10 cellular contexts compared by ENCODE assay signal in genomic region chr14:61749264-61749663, GRCh38. TPM values are rescaled to one million over a fixed set of nuclear protein-coding genes. Genes with fewer than 3 reads are reported as not detected.
DNase-seq lines count a peak whose midpoint lies in the region; ATAC-seq and TF ChIP-seq lines count a peak whose summit lies in the region.
"Had no signal": no experiment of that assay in that cellular context is flagged by ENCODE, and none has a peak within 500 bp of the region (broad histone marks: within the 10 kb centered on the region; RNA-seq: fewer than 3 reads in every experiment).

No MANE protein-coding gene starts in this region.

- peak overlapping the region; percentile 27 for H3K4me3 ChIP-seq in epithelial cell of proximal tubule (ENCODE audit: low read depth, low read length)

- peak overlapping the region in 1 of 2 donors; percentile 87 for H3K4me3 Mint-ChIP-seq in activated T-cell treated with anti-CD3 and anti-CD28 coated beads, Interleukin-2, amount 50 U/mL, for 72 hours
- no peak overlapping the region for H3K4me3 Mint-ChIP-seq in activated T-cell treated with anti-CD3 and anti-CD28 coated beads, Interleukin-2, amount 50 U/mL, for 4 hours
- H3K4me3 Mint-ChIP-seq: CD8-positive, alpha-beta T cell had no signal

- DNase-seq in activated T-cell treated with anti-CD3 and anti-CD28 coated beads, Interleukin-2, amount 50 U/mL, for 72 hours: no peak
- no peak for DNase-seq in activated T-cell treated with anti-CD3 and anti-CD28 coated beads, Interleukin-2, amount 50 U/mL, for 4 hours
- DNase-seq in OCI-M1 (lab: John Stamatoyannopoulos, UW) (peak; percentile 31), epithelial cell of proximal tubule (ENCODE audit: low read depth) (no peak), stromal cell of bone marrow (ENCODE audit: low read depth) (peak; percentile 50), GM20000 (ENCODE audit: low spot score) (no peak), GM19238 (ENCODE audit: insufficient read length, low spot score) (no peak)
- DNase-seq: CD8-positive, alpha-beta T cell had no signal

- TF ChIP-seq CTCF in epithelial cell of proximal tubule (conservative IDR thresholded peaks at IDR 0.05; ENCODE audit: low read depth, low read length) (no peak), GM20000 (IDR thresholded peaks at IDR 0.05; ENCODE audit: extremely low read depth, missing control alignments) (no peak)

- peaks cover 34% of the 10 kb centered on the region for H3K4me1 Mint-ChIP-seq in activated T-cell treated with anti-CD3 and anti-CD28 coated beads, Interleukin-2, amount 50 U/mL, for 72 hours (ENCODE audit: low read depth)
- peaks cover 12% of the 10 kb centered on the region for H3K4me1 Mint-ChIP-seq in activated T-cell treated with anti-CD3 and anti-CD28 coated beads, Interleukin-2, amount 50 U/mL, for 4 hours (ENCODE audit: low read depth)

- peaks cover 8 to 24% of the 10 kb centered on the region in 2 donors for H3K36me3 Mint-ChIP-seq in activated T-cell treated with anti-CD3 and anti-CD28 coated beads, Interleukin-2, amount 50 U/mL, for 72 hours (ENCODE audit: insufficient read depth in 2 of 2)
- H3K36me3 Mint-ChIP-seq in activated T-cell treated with anti-CD3 and anti-CD28 coated beads, Interleukin-2, amount 50 U/mL, for 4 hours (ENCODE audit: insufficient read depth): peaks cover 22% of the 10 kb centered on the region

- no peak for ATAC-seq in activated T-cell treated with anti-CD3 and anti-CD28 coated beads, Interleukin-2, amount 50 U/mL, for 72 hours (replicated peaks in 1 of 2)
- no peak for ATAC-seq in activated T-cell treated with anti-CD3 and anti-CD28 coated beads, Interleukin-2, amount 50 U/mL, for 4 hours
- ATAC-seq in GM19324 (IDR thresholded peaks at IDR 0.05; ENCODE audit: low FRiP score, unreplicated experiment): no peak
- ATAC-seq: CD8-positive, alpha-beta T cell had no signal

- no peaks in the 10 kb centered on the region for H3K27me3 Mint-ChIP-seq in activated T-cell treated with anti-CD3 and anti-CD28 coated beads, Interleukin-2, amount 50 U/mL, for 72 hours (ENCODE audit: low read depth)
- H3K27me3 Mint-ChIP-seq in activated T-cell treated with anti-CD3 and anti-CD28 coated beads, Interleukin-2, amount 50 U/mL, for 4 hours (ENCODE audit: low read depth): no peaks in the 10 kb centered on the region

- no peaks in the 10 kb centered on the region for H3K9me3 Mint-ChIP-seq in activated T-cell treated with anti-CD3 and anti-CD28 coated beads, Interleukin-2, amount 50 U/mL, for 72 hours
- no peaks in the 10 kb centered on the region for H3K9me3 Mint-ChIP-seq in activated T-cell treated with anti-CD3 and anti-CD28 coated beads, Interleukin-2, amount 50 U/mL, for 4 hours
- H3K9me3 Mint-ChIP-seq: CD8-positive, alpha-beta T cell; nephron had no signal

- peak overlapping the region; percentile 91 for H3K27ac Mint-ChIP-seq in activated T-cell treated with anti-CD3 and anti-CD28 coated beads, Interleukin-2, amount 50 U/mL, for 72 hours
- H3K27ac Mint-ChIP-seq: nephron had no signal

RNA-seq across cellular contexts. Expression of gene SNAPC1, which starts 13.0 kb away (rescaled TPM):
- total RNA-seq in activated T-cell treated with anti-CD3 and anti-CD28 coated beads, Interleukin-2, amount 50 U/mL, for 72 hours: 1 to 10 TPM; 7.2 to 7.8 TPM
- 10 to 100 TPM; 10.2 to 13.0 (median 11.0) TPM for total RNA-seq in activated T-cell treated with anti-CD3 and anti-CD28 coated beads, Interleukin-2, amount 50 U/mL, for 4 hours
- 26.4 and 30.6 TPM in 2 replicates for total RNA-seq in epithelial cell of proximal tubule

RNA-seq across cellular contexts. Expression of gene HIF1A, which starts 54.0 kb away (rescaled TPM):
- total RNA-seq in activated T-cell treated with anti-CD3 and anti-CD28 coated beads, Interleukin-2, amount 50 U/mL, for 72 hours: 100 to 1,000 TPM; 283 to 343 TPM
- 100 to 1,000 TPM; 252 to 294 (median 274) TPM for total RNA-seq in activated T-cell treated with anti-CD3 and anti-CD28 coated beads, Interleukin-2, amount 50 U/mL, for 4 hours
- 268 and 338 TPM in 2 replicates for total RNA-seq in epithelial cell of proximal tubule

Comparison
In these comparisons a context has a peak if more than half of its experiments do, and no peak if none do; other contexts are left out.
1. DNase-seq: peak in OCI-M1 (single experiment) and stromal cell of bone marrow (single experiment); none in activated T-cell treated with anti-CD3 and anti-CD28 coated beads, Interleukin-2, amount 50 U/mL, for 72 hours (0 of 2), activated T-cell treated with anti-CD3 and anti-CD28 coated beads, Interleukin-2, amount 50 U/mL, for 4 hours (single experiment), epithelial cell of proximal tubule (single experiment), GM20000 (single experiment) and GM19238 (single experiment).